Comparison of ENCODE assay signal across 8 cellular contexts in the genomic region with DNA sequence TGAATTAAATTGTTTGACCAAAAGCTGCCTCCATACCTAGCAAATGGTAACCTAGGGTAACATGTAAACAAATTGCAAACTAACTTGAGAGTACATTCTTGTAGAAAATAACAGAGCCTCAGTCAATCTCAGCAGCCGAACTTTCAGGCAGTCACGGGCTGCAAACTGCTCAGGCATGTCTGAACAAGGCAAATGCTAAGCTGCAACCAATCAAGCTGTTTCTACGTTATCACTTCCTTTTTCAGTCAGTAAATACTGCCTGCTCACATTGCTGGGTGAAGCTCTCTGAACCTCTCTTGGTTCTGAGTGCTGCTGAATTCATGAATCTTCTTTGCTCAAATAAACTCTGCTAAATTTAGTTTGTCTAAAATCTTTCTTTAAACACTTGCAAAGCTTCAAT.
DNase-seq lines count a peak whose midpoint lies in the region; ATAC-seq and TF ChIP-seq lines count a peak whose summit lies in the region.

No MANE protein-coding gene starts in this region.

- ATAC-seq in GM18508 (IDR thresholded peaks at IDR 0.05; ENCODE audit: insufficient read depth, unreplicated experiment), result peak; percentile 91
- ATAC-seq in HG02642 (IDR thresholded peaks at IDR 0.05; ENCODE audit: poor library complexity, unreplicated experiment), result peak; percentile 84
- peak; percentile 31 to 56 for ATAC-seq in stimulated activated naive B cell treated with anti-CD40 and anti-IgM and Interleukin-4, amounts not matched to agents 10 μg/mL and 1 μg/mL and 100 μg/mL, for 72 hours (replicated peaks)

- TF ChIP-seq CTCF in cardiac muscle cell (IDR thresholded peaks at IDR 0.05; ENCODE audit: low read depth, low read length), result no peak

- H3K27ac Mint-ChIP-seq in stimulated activated naive B cell treated with anti-CD40 and anti-IgM and Interleukin-4, amounts not matched to agents 10 μg/mL and 1 μg/mL and 100 μg/mL, for 72 hours, result no peak overlapping the region

- H3K4me3 ChIP-seq in cardiac muscle cell, result no peak overlapping the region

- H3K4me1 ChIP-seq in cardiac muscle cell (ENCODE audit: low read depth), result peaks cover 9% of the 10 kb centered on the region

- no peaks in the 10 kb centered on the region for H3K36me3 Mint-ChIP-seq in stimulated activated naive B cell treated with anti-CD40 and anti-IgM and Interleukin-4, amounts not matched to agents 10 μg/mL and 1 μg/mL and 100 μg/mL, for 72 hours

- no peaks in the 10 kb centered on the region for H3K27me3 Mint-ChIP-seq in stimulated activated naive B cell treated with anti-CD40 and anti-IgM and Interleukin-4, amounts not matched to agents 10 μg/mL and 1 μg/mL and 100 μg/mL, for 72 hours

- H3K27ac ChIP-seq in cardiac muscle cell, result peak overlapping the region; percentile 89

- no peaks in the 10 kb centered on the region for H3K4me1 Mint-ChIP-seq in stimulated activated naive B cell treated with anti-CD40 and anti-IgM and Interleukin-4, amounts not matched to agents 10 μg/mL and 1 μg/mL and 100 μg/mL, for 72 hours

- H3K4me3 Mint-ChIP-seq in stimulated activated naive B cell treated with anti-CD40 and anti-IgM and Interleukin-4, amounts not matched to agents 10 μg/mL and 1 μg/mL and 100 μg/mL, for 72 hours, result no peak overlapping the region

- no peaks in the 10 kb centered on the region for H3K36me3 ChIP-seq in cardiac muscle cell

- peak; percentile 32 for DNase-seq in NCI-H748 treated with DMSO at 0.1 percent for 48 hours (lab: John Stamatoyannopoulos, UW)
- DNase-seq in cardiac muscle cell (ENCODE audit: low read depth in 1 of 2, low spot score in 1 of 2), result peak; percentile 55 to 77
- no peak for DNase-seq in stimulated activated naive B cell treated with anti-CD40 and anti-IgM and Interleukin-4, amounts not matched to agents 10 μg/mL and 1 μg/mL and 100 μg/mL, for 72 hours
- DNase-seq in NCI-H510A treated with DMSO at 0.1 percent for 48 hours (lab: John Stamatoyannopoulos, UW), result no peak
- DNase-seq in NCI-H1092 (lab: John Stamatoyannopoulos, UW), result no peak
- no peak for DNase-seq in Kasumi-1 (lab: John Stamatoyannopoulos, UW)

- H3K27me3 ChIP-seq in cardiac muscle cell, result no peaks in the 10 kb centered on the region

- H3K9me3 ChIP-seq in cardiac muscle cell (ENCODE audit: low read depth), result no peaks in the 10 kb centered on the region

- no peaks in the 10 kb centered on the region for H3K9me3 Mint-ChIP-seq in stimulated activated naive B cell treated with anti-CD40 and anti-IgM and Interleukin-4, amounts not matched to agents 10 μg/mL and 1 μg/mL and 100 μg/mL, for 72 hours

Comparison
In these comparisons a context has a peak if more than half of its experiments do, and no peak if none do; other contexts are left out.
1. DNase-seq: peak in NCI-H748 treated with DMSO at 0.1 percent for 48 hours (single experiment) and cardiac muscle cell (2 of 2); none in stimulated activated naive B cell treated with anti-CD40 and anti-IgM and Interleukin-4, amounts not matched to agents 10 μg/mL and 1 μg/mL and 100 μg/mL, for 72 hours (single experiment), NCI-H510A treated with DMSO at 0.1 percent for 48 hours (single experiment), NCI-H1092 (single experiment) and Kasumi-1 (0 of 2).
2. Peak in every context shown above with its lines, with median percentiles within 50 percentile points of each other: ATAC-seq.